1 cellular context compared by ENCODE assay signal in the genomic region with DNA sequence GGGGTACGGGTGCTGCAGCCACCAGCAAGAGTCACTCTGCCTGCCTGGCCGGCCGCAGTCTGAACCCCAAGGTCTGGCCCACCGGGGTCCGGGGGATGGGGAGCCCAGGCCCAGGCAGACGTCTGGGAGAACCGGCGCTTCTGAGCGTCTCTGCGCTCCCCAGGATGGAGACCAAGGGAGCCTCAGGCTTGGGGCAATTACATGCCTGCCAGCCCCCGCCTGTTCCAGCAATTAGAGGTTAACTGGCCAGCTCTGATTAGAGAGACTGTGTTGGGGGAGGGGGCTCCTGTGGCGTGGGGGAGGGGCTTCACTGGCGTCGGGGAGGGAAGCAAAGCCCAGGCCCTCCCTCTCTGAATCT.
A peak's percentile ranks its signal among the peaks of the same experiment; 100 is the strongest.
TF ChIP-seq lines count a peak whose summit lies in the region.

No MANE protein-coding gene starts in this region.

TF ChIP-seq in K562, 482 proteins besides CTCF, POLR2A, EP300 and RAD21:
- TF ChIP-seq CAMTA2 (CRISPR knock-in tag; conservative IDR thresholded peaks at IDR 0.05) (no peak), ZNF695 (CRISPR knock-in tag; IDR thresholded peaks at IDR 0.05) (no peak), FOXP1 (CRISPR knock-in tag; IDR thresholded peaks at IDR 0.05) (peak; percentile 7; the same call in 1 of the 2 replicates), HNRNPL (IDR thresholded peaks at IDR 0.05; ENCODE audit: low read depth, low read length) (no peak), HNRNPLL (IDR thresholded peaks at IDR 0.05; ENCODE audit: low read depth, low read length, poor library complexity, severe bottlenecking) (no peak), ZNF197 (CRISPR knock-in tag; IDR thresholded peaks at IDR 0.05; ENCODE audit: low read depth) (no peak), JUND (IDR thresholded peaks at IDR 0.05; ENCODE audit: borderline replicate concordance, low read depth, low read length) (no peak), JUND (tag; IDR thresholded peaks at IDR 0.05; ENCODE audit: borderline replicate concordance, low read depth, low read length) (no peak), EHMT2 (IDR thresholded peaks at IDR 0.05) (peak; percentile 30), ZFP30 (CRISPR knock-in tag; IDR thresholded peaks at IDR 0.05; ENCODE audit: borderline replicate concordance) (no peak), YBX1 (IDR thresholded peaks at IDR 0.05) (no peak), MAFK (IDR thresholded peaks at IDR 0.05; ENCODE audit: low read length) (no peak), ZNF395 (CRISPR knock-in tag; IDR thresholded peaks at IDR 0.05) (0 out of 2 replicates have a peak, but pooled peaks have one; percentile 13), HDAC1 (IDR thresholded peaks at IDR 0.05) (no peak), CXXC5 (CRISPR knock-in tag; IDR thresholded peaks at IDR 0.05) (0 out of 2 replicates have a peak, but pooled peaks have one; percentile 2), ZNF830 (CRISPR knock-in tag; IDR thresholded peaks at IDR 0.05) (no peak), DPF2 (IDR thresholded peaks at IDR 0.05) (no peak), BRD4 (IDR thresholded peaks at IDR 0.05) (no peak), WHSC1 (IDR thresholded peaks at IDR 0.05; ENCODE audit: low read length) (no peak), MAZ (CRISPR knock-in tag; conservative IDR thresholded peaks at IDR 0.05 in 1 of 2, IDR thresholded peaks at IDR 0.05 in 1 of 2) (0 out of 4 replicates have a peak, but pooled peaks of 1 of the 2 experiments have one; percentile 7), GTF2F1 (IDR thresholded peaks at IDR 0.05; ENCODE audit: low read depth, low read length) (no peak), TCFL5 (CRISPR knock-in tag; conservative IDR thresholded peaks at IDR 0.05) (no peak), HBP1 (CRISPR knock-in tag; IDR thresholded peaks at IDR 0.05) (no peak), RBM14 (IDR thresholded peaks at IDR 0.05; ENCODE audit: borderline replicate concordance, insufficient read depth, low read depth, low read length) (no peak), SMC3 (conservative IDR thresholded peaks at IDR 0.05; ENCODE audit: insufficient read depth, low read depth, low read length) (no peak), ETS1 (conservative IDR thresholded peaks at IDR 0.05; ENCODE audit: control insufficient read depth, low read depth, low read length) (0 out of 2 replicates have a peak, but pooled peaks have one; percentile 1)
- TF ChIP-seq, protein P1, sequence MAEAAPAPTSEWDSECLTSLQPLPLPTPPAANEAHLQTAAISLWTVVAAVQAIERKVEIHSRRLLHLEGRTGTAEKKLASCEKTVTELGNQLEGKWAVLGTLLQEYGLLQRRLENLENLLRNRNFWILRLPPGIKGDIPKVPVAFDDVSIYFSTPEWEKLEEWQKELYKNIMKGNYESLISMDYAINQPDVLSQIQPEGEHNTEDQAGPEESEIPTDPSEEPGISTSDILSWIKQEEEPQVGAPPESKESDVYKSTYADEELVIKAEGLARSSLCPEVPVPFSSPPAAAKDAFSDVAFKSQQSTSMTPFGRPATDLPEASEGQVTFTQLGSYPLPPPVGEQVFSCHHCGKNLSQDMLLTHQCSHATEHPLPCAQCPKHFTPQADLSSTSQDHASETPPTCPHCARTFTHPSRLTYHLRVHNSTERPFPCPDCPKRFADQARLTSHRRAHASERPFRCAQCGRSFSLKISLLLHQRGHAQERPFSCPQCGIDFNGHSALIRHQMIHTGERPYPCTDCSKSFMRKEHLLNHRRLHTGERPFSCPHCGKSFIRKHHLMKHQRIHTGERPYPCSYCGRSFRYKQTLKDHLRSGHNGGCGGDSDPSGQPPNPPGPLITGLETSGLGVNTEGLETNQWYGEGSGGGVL (CRISPR knock-in tag; IDR thresholded peaks at IDR 0.05) = no peak
- TF ChIP-seq, protein P2, sequence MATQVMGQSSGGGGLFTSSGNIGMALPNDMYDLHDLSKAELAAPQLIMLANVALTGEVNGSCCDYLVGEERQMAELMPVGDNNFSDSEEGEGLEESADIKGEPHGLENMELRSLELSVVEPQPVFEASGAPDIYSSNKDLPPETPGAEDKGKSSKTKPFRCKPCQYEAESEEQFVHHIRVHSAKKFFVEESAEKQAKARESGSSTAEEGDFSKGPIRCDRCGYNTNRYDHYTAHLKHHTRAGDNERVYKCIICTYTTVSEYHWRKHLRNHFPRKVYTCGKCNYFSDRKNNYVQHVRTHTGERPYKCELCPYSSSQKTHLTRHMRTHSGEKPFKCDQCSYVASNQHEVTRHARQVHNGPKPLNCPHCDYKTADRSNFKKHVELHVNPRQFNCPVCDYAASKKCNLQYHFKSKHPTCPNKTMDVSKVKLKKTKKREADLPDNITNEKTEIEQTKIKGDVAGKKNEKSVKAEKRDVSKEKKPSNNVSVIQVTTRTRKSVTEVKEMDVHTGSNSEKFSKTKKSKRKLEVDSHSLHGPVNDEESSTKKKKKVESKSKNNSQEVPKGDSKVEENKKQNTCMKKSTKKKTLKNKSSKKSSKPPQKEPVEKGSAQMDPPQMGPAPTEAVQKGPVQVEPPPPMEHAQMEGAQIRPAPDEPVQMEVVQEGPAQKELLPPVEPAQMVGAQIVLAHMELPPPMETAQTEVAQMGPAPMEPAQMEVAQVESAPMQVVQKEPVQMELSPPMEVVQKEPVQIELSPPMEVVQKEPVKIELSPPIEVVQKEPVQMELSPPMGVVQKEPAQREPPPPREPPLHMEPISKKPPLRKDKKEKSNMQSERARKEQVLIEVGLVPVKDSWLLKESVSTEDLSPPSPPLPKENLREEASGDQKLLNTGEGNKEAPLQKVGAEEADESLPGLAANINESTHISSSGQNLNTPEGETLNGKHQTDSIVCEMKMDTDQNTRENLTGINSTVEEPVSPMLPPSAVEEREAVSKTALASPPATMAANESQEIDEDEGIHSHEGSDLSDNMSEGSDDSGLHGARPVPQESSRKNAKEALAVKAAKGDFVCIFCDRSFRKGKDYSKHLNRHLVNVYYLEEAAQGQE (CRISPR knock-in tag; IDR thresholded peaks at IDR 0.05; ENCODE audit: low read depth) = peak; percentile 15
- TF ChIP-seq, protein P3, sequence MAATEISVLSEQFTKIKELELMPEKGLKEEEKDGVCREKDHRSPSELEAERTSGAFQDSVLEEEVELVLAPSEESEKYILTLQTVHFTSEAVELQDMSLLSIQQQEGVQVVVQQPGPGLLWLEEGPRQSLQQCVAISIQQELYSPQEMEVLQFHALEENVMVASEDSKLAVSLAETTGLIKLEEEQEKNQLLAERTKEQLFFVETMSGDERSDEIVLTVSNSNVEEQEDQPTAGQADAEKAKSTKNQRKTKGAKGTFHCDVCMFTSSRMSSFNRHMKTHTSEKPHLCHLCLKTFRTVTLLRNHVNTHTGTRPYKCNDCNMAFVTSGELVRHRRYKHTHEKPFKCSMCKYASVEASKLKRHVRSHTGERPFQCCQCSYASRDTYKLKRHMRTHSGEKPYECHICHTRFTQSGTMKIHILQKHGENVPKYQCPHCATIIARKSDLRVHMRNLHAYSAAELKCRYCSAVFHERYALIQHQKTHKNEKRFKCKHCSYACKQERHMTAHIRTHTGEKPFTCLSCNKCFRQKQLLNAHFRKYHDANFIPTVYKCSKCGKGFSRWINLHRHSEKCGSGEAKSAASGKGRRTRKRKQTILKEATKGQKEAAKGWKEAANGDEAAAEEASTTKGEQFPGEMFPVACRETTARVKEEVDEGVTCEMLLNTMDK (IDR thresholded peaks at IDR 0.05; ENCODE audit: borderline replicate concordance, insufficient read depth, low read depth, low read length, poor library complexity, severe bottlenecking) = no peak
